In genomic region chr4:68657022-68657594, GRCh38 we compare ENCODE assay signal across 14 cellular contexts. TPM values are rescaled to one million over a fixed set of nuclear protein-coding genes. Genes with fewer than 3 reads are reported as not detected.
DNase-seq lines count a peak whose midpoint lies in the region; ATAC-seq and TF ChIP-seq lines count a peak whose summit lies in the region.
"Not testable (repeated sequence)": the region's sequence is repeated elsewhere in the genome, so short reads cannot be mapped to it uniquely, and the experiment has no call there.
"Had no signal": no experiment of that assay in that cellular context is flagged by ENCODE, and none has a peak within 500 bp of the region (broad histone marks: within the 10 kb centered on the region; RNA-seq: fewer than 3 reads in every experiment).

No MANE protein-coding gene starts in this region.

- H3K4me3 ChIP-seq in endodermal cell (ENCODE audit: low read length) = not testable (repeated sequence)

- not testable (repeated sequence) for H3K9me3 Mint-ChIP-seq in endodermal cell; stimulated activated memory B cell treated with anti-CD40 and anti-IgM and Interleukin-4, amounts not matched to agents 10 μg/mL and 1 μg/mL and 100 μg/mL, for 72 hours

- DNase-seq in endodermal cell = not testable (repeated sequence)

- not testable (repeated sequence) for H3K27ac ChIP-seq in endodermal cell (ENCODE audit: low read depth, low read length)

- peak overlapping the region; percentile 83 for H3K27ac Mint-ChIP-seq in endodermal cell
- H3K27ac Mint-ChIP-seq in stimulated activated memory B cell treated with anti-CD40 and anti-IgM and Interleukin-4, amounts not matched to agents 10 μg/mL and 1 μg/mL and 100 μg/mL, for 72 hours = not testable (repeated sequence)

- not testable (repeated sequence) for H3K27me3 ChIP-seq in endodermal cell (ENCODE audit: control insufficient read depth, insufficient read depth, low read length, poor library complexity, severe bottlenecking)

- not testable (repeated sequence) for H3K9ac ChIP-seq in endodermal cell (ENCODE audit: extremely low read depth, low read length, poor library complexity, severe bottlenecking)

- H3K4me1 ChIP-seq in endodermal cell (ENCODE audit: control insufficient read depth, insufficient read depth, low read length) = not testable (repeated sequence)

- TF ChIP-seq CTCF in endodermal cell (conservative IDR thresholded peaks at IDR 0.05) = peak; percentile 32

- H3K36me3 ChIP-seq in endodermal cell (ENCODE audit: control insufficient read depth, insufficient read depth, low read length) = not testable (repeated sequence)

- H3K36me3 Mint-ChIP-seq in endodermal cell (ENCODE audit: low read depth); stimulated activated memory B cell treated with anti-CD40 and anti-IgM and Interleukin-4, amounts not matched to agents 10 μg/mL and 1 μg/mL and 100 μg/mL, for 72 hours: not testable (repeated sequence)

- not testable (repeated sequence) for H3K27me3 Mint-ChIP-seq in endodermal cell (ENCODE audit: insufficient read depth); stimulated activated memory B cell treated with anti-CD40 and anti-IgM and Interleukin-4, amounts not matched to agents 10 μg/mL and 1 μg/mL and 100 μg/mL, for 72 hours

- H3K4me1 Mint-ChIP-seq in endodermal cell = peaks cover 39% of the 10 kb centered on the region
- not testable (repeated sequence) for H3K4me1 Mint-ChIP-seq in stimulated activated memory B cell treated with anti-CD40 and anti-IgM and Interleukin-4, amounts not matched to agents 10 μg/mL and 1 μg/mL and 100 μg/mL, for 72 hours

- not testable (repeated sequence) for TF ChIP-seq POLR2A in GM18505 (IDR thresholded peaks at IDR 0.05; ENCODE audit: borderline replicate concordance, extremely low read depth, insufficient read depth, insufficient read length)

- not testable (repeated sequence) for H3K9me3 ChIP-seq in endodermal cell (ENCODE audit: control insufficient read depth, low read length)

- H3K4me3 Mint-ChIP-seq in endodermal cell; stimulated activated memory B cell treated with anti-CD40 and anti-IgM and Interleukin-4, amounts not matched to agents 10 μg/mL and 1 μg/mL and 100 μg/mL, for 72 hours: not testable (repeated sequence)

- ATAC-seq in GM18505 (IDR thresholded peaks at IDR 0.05; ENCODE audit: unreplicated experiment) (peak; percentile 72), GM19328 (IDR thresholded peaks at IDR 0.05; ENCODE audit: unreplicated experiment) (peak; percentile 54), GM21529 (IDR thresholded peaks at IDR 0.05; ENCODE audit: unreplicated experiment) (peak; percentile 74), HG02840 (IDR thresholded peaks at IDR 0.05; ENCODE audit: low FRiP score, unreplicated experiment) (peak; percentile 75), HG03135 (IDR thresholded peaks at IDR 0.05; ENCODE audit: unreplicated experiment) (peak; percentile 65), HG03575 (IDR thresholded peaks at IDR 0.05; ENCODE audit: extremely low read depth, insufficient number of reproducible peaks, low FRiP score, unreplicated experiment) (peak; percentile 56)
- peak; percentile 31 for ATAC-seq in stimulated activated memory B cell treated with anti-CD40 and anti-IgM and Interleukin-4, amounts not matched to agents 10 μg/mL and 1 μg/mL and 100 μg/mL, for 72 hours

RNA-seq across cellular contexts. Expression of gene UGT2B15, which starts 13.3 kb away (rescaled TPM):
- total RNA-seq in endodermal cell = not detected
- not detected for polyA plus RNA-seq in endodermal cell (2013, experiment 1 of 2)
- not detected for polyA plus RNA-seq in endodermal cell (2013, experiment 2 of 2)
- total RNA-seq: activated CD8-positive, alpha-beta memory T cell treated with anti-CD3 and anti-CD28 coated beads for 36 hours; activated T-helper 2 cell treated with anti-CD3 and anti-CD28 coated beads, Interferon-gamma antibody, Interleukin-2, Interleukin-4, amounts not matched to agents 10 μg/mL and 5 μg/mL and 100 μg/mL, durations not matched to agents 14 hours and 24 hours and 36 hours; heart right ventricle; right atrium auricular region; T-helper 17 cell had no signal
- polyA plus RNA-seq: adrenal gland, heart right ventricle had no signal
